In genomic region chr7:6310594-6310993, GRCh38 we compare ENCODE assay signal across 1 cellular context.
TF ChIP-seq lines count a peak whose summit lies in the region.

No MANE protein-coding gene starts in this region.

TF ChIP-seq in SK-N-SH, 30 proteins besides CTCF, POLR2A, EP300 and RAD21 (continued from another document):
- TF ChIP-seq, protein P1, sequence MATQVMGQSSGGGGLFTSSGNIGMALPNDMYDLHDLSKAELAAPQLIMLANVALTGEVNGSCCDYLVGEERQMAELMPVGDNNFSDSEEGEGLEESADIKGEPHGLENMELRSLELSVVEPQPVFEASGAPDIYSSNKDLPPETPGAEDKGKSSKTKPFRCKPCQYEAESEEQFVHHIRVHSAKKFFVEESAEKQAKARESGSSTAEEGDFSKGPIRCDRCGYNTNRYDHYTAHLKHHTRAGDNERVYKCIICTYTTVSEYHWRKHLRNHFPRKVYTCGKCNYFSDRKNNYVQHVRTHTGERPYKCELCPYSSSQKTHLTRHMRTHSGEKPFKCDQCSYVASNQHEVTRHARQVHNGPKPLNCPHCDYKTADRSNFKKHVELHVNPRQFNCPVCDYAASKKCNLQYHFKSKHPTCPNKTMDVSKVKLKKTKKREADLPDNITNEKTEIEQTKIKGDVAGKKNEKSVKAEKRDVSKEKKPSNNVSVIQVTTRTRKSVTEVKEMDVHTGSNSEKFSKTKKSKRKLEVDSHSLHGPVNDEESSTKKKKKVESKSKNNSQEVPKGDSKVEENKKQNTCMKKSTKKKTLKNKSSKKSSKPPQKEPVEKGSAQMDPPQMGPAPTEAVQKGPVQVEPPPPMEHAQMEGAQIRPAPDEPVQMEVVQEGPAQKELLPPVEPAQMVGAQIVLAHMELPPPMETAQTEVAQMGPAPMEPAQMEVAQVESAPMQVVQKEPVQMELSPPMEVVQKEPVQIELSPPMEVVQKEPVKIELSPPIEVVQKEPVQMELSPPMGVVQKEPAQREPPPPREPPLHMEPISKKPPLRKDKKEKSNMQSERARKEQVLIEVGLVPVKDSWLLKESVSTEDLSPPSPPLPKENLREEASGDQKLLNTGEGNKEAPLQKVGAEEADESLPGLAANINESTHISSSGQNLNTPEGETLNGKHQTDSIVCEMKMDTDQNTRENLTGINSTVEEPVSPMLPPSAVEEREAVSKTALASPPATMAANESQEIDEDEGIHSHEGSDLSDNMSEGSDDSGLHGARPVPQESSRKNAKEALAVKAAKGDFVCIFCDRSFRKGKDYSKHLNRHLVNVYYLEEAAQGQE (IDR thresholded peaks at IDR 0.05; ENCODE audit: low read depth, low read length) = no peak
- no peak for TF ChIP-seq IRF3 (IDR thresholded peaks at IDR 0.05; ENCODE audit: low read depth, low read length)
- no peak for TF ChIP-seq RCOR1 (IDR thresholded peaks at IDR 0.05; ENCODE audit: low read length)
- TF ChIP-seq FOXM1 (IDR thresholded peaks at IDR 0.05; ENCODE audit: low read depth) = no peak
- no peak for TF ChIP-seq MEF2A (IDR thresholded peaks at IDR 0.05; ENCODE audit: borderline replicate concordance, low read depth)
- TF ChIP-seq RXRA (IDR thresholded peaks at IDR 0.05; ENCODE audit: borderline replicate concordance, low read depth) = no peak
- TF ChIP-seq FOXJ3 (CRISPR knock-in tag; IDR thresholded peaks at IDR 0.05) = no peak
- TF ChIP-seq TCF12 (IDR thresholded peaks at IDR 0.05) = no peak
- no peak for TF ChIP-seq MXI1 (IDR thresholded peaks at IDR 0.05; ENCODE audit: low read depth, low read length)
- TF ChIP-seq NFIC (IDR thresholded peaks at IDR 0.05; ENCODE audit: borderline replicate concordance) = no peak
- TF ChIP-seq EZH2phosphoT487 (IDR thresholded peaks at IDR 0.05; ENCODE audit: borderline replicate concordance, low read depth) = no peak
- TF ChIP-seq USF2 (IDR thresholded peaks at IDR 0.05; ENCODE audit: borderline replicate concordance, low read depth, low read length) = no peak
- no peak for TF ChIP-seq SIN3A (IDR thresholded peaks at IDR 0.05; ENCODE audit: borderline replicate concordance, low read depth, low read length)
- no peak for TF ChIP-seq USF1 (IDR thresholded peaks at IDR 0.05; ENCODE audit: borderline replicate concordance, low read depth)
